ENCODE assay signal across 1 cellular context in genomic region chr1:10793129-10793651, GRCh38.
TF ChIP-seq lines count a peak whose summit lies in the region.

No MANE protein-coding gene starts in this region.

TF ChIP-seq in HepG2, 621 proteins besides CTCF, POLR2A, EP300 and RAD21 (continued from another document):
- TF ChIP-seq TBX3 (IDR thresholded peaks at IDR 0.05; ENCODE audit: borderline replicate concordance) (no peak), BCLAF1 (IDR thresholded peaks at IDR 0.05) (no peak)
